In the genomic region with DNA sequence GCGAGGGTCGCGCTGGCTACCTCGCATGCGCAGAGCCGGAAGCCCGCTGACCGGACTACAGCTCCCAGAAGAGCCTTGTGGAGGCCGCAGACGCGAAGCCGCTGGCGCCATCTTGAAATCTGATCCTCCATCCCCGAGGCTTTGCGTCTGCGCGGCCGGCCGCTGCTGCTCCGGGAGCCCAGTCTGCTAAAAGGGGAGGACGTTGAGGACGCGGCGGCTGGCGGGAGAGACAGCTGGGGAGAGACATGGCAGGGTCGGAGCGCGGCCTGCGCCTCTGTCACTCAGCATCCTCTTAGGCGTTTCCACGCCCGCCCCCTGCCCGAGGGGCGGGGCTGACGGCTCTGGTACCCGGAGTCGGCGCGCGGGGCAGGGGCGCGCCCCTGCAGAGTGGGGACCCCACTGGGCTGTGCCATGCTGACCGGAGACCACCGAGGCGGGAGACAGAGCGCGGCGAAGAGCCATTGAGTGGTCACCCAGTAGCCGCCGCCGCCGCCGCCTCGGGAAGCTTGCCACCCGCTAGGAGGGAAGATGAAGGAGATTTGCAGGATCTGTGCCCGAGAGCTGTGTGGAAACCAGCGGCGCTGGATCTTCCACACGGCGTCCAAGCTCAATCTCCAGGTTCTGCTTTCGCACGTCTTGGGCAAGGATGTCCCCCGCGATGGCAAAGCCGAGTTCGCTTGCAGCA, we compare ENCODE assay signal across 8 cellular contexts.
DNase-seq lines count a peak whose midpoint lies in the region; ATAC-seq and TF ChIP-seq lines count a peak whose summit lies in the region.
"Not testable (repeated sequence)": the region's sequence is repeated elsewhere in the genome, so short reads cannot be mapped to it uniquely, and the experiment has no call there.

No MANE protein-coding gene starts in this region.

- H3K9me3 ChIP-seq in iPS-20b (ENCODE audit: insufficient read depth, low read depth, low read length); suprapubic skin: not testable (repeated sequence)

- not testable (repeated sequence) for H3K27ac Mint-ChIP-seq in activated CD8-positive, alpha-beta T cell treated with anti-CD3 and anti-CD28 coated beads for 36 hours

- peak overlapping the region; percentile 78 for H3K4me3 Mint-ChIP-seq in activated CD8-positive, alpha-beta T cell treated with anti-CD3 and anti-CD28 coated beads for 36 hours

- WGBS in suprapubic skin = no CpG with 5 or more reads among the region's 66 CpGs

- not testable (repeated sequence) for H3K36me3 ChIP-seq in iPS-20b (ENCODE audit: insufficient read depth, low read depth, low read length); suprapubic skin

- H3K4me1 ChIP-seq in iPS-20b (ENCODE audit: insufficient read depth, low read length) = not testable (repeated sequence)
- peaks cover 13% of the 10 kb centered on the region for H3K4me1 ChIP-seq in suprapubic skin

- peaks cover 11% of the 10 kb centered on the region for H3K4me1 Mint-ChIP-seq in activated CD8-positive, alpha-beta T cell treated with anti-CD3 and anti-CD28 coated beads for 36 hours (ENCODE audit: low read depth)

- TF ChIP-seq EP300 in suprapubic skin (IDR thresholded peaks at IDR 0.05) = not testable (repeated sequence)

- ATAC-seq in GM18511 (IDR thresholded peaks at IDR 0.05; ENCODE audit: unreplicated experiment) (peak; percentile 74), HG02571 (IDR thresholded peaks at IDR 0.05; ENCODE audit: unreplicated experiment) (peak; percentile 81), sciatic nerve (peak; percentile 96)
- ATAC-seq in activated CD8-positive, alpha-beta T cell treated with anti-CD3 and anti-CD28 coated beads for 36 hours = peak; percentile 77

- H3K27ac ChIP-seq in caudate nucleus (ENCODE audit: low read depth, low read length) (peak overlapping the region; percentile 44), suprapubic skin (peak overlapping the region; percentile 73)
- not testable (repeated sequence) for H3K27ac ChIP-seq in iPS-20b (ENCODE audit: low read length)

- not testable (repeated sequence) for TF ChIP-seq CTCF in activated CD8-positive, alpha-beta T cell treated with anti-CD3 and anti-CD28 coated beads for 36 hours (IDR thresholded peaks at IDR 0.05); suprapubic skin (IDR thresholded peaks at IDR 0.05)

- CTCF ChIA-PET in activated CD8-positive, alpha-beta T cell treated with anti-CD3 and anti-CD28 coated beads for 36 hours (lab: Charles Lee) = not testable (repeated sequence)

- H3K9me3 Mint-ChIP-seq in activated CD8-positive, alpha-beta T cell treated with anti-CD3 and anti-CD28 coated beads for 36 hours = not testable (repeated sequence)

- H3K9ac ChIP-seq in iPS-20b (ENCODE audit: low read depth, low read length) = not testable (repeated sequence)

- H3K27me3 ChIP-seq in iPS-20b (ENCODE audit: insufficient read depth, low read length); suprapubic skin: not testable (repeated sequence)

- H3K36me3 Mint-ChIP-seq in activated CD8-positive, alpha-beta T cell treated with anti-CD3 and anti-CD28 coated beads for 36 hours (ENCODE audit: low read depth) = not testable (repeated sequence)

- not testable (repeated sequence) for TF ChIP-seq POLR2A in suprapubic skin (IDR thresholded peaks at IDR 0.05)

- intact Hi-C loops in activated CD8-positive, alpha-beta T cell treated with anti-CD3 and anti-CD28 coated beads for 36 hours (cut with micrococcal nuclease); sciatic nerve (cut with DNase I): not testable (repeated sequence)

- peak overlapping the region; percentile 56 for H3K4me3 ChIP-seq in Jurkat, Clone E6-1 (ENCODE audit: low read length)
- H3K4me3 ChIP-seq in iPS-20b (ENCODE audit: low read length) = peak overlapping the region; percentile 76
- H3K4me3 ChIP-seq in suprapubic skin = peak overlapping the region; percentile 55

- POLR2A ChIA-PET in activated CD8-positive, alpha-beta T cell treated with anti-CD3 and anti-CD28 coated beads for 36 hours (lab: Charles Lee) = not testable (repeated sequence)

- H3K27me3 Mint-ChIP-seq in activated CD8-positive, alpha-beta T cell treated with anti-CD3 and anti-CD28 coated beads for 36 hours = not testable (repeated sequence)

- DNase-seq in Jurkat, Clone E6-1 (ENCODE audit: low read depth, low spot score); caudate nucleus (lab: John Stamatoyannopoulos, UW): not testable (repeated sequence)
- DNase-seq in activated CD8-positive, alpha-beta T cell treated with anti-CD3 and anti-CD28 coated beads for 36 hours = peak; percentile 71
- peak; percentile 87 for DNase-seq in sciatic nerve (ENCODE audit: low spot score)
- DNase-seq in suprapubic skin (ENCODE audit: low spot score in 2 of 2) = peak; percentile 80 to 81
